ENCODE assay signal across 1 cellular context in the genomic region with DNA sequence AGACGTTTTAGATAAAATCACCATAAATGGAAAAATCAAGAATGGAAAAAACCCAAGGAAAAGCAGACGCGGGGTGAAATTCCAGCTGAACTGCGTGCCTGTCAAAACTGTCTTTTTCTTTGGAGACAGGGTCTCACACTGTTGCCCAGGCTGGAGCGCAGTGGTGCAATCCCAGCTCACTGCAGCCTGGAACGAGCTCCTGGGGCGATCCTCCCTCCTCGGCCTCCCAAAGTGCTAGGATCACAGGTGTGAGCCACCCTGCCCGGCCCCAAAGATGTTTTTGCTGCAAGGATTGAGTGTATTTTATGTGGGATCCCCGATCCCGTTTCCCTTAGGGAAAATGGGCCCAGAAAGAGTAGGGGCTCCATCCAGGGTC.
TF ChIP-seq lines count a peak whose summit lies in the region.

No MANE protein-coding gene starts in this region.

TF ChIP-seq in GM23338, 12 proteins besides CTCF, POLR2A, EP300 and RAD21 (continued from another document):
- TF ChIP-seq, protein P1, sequence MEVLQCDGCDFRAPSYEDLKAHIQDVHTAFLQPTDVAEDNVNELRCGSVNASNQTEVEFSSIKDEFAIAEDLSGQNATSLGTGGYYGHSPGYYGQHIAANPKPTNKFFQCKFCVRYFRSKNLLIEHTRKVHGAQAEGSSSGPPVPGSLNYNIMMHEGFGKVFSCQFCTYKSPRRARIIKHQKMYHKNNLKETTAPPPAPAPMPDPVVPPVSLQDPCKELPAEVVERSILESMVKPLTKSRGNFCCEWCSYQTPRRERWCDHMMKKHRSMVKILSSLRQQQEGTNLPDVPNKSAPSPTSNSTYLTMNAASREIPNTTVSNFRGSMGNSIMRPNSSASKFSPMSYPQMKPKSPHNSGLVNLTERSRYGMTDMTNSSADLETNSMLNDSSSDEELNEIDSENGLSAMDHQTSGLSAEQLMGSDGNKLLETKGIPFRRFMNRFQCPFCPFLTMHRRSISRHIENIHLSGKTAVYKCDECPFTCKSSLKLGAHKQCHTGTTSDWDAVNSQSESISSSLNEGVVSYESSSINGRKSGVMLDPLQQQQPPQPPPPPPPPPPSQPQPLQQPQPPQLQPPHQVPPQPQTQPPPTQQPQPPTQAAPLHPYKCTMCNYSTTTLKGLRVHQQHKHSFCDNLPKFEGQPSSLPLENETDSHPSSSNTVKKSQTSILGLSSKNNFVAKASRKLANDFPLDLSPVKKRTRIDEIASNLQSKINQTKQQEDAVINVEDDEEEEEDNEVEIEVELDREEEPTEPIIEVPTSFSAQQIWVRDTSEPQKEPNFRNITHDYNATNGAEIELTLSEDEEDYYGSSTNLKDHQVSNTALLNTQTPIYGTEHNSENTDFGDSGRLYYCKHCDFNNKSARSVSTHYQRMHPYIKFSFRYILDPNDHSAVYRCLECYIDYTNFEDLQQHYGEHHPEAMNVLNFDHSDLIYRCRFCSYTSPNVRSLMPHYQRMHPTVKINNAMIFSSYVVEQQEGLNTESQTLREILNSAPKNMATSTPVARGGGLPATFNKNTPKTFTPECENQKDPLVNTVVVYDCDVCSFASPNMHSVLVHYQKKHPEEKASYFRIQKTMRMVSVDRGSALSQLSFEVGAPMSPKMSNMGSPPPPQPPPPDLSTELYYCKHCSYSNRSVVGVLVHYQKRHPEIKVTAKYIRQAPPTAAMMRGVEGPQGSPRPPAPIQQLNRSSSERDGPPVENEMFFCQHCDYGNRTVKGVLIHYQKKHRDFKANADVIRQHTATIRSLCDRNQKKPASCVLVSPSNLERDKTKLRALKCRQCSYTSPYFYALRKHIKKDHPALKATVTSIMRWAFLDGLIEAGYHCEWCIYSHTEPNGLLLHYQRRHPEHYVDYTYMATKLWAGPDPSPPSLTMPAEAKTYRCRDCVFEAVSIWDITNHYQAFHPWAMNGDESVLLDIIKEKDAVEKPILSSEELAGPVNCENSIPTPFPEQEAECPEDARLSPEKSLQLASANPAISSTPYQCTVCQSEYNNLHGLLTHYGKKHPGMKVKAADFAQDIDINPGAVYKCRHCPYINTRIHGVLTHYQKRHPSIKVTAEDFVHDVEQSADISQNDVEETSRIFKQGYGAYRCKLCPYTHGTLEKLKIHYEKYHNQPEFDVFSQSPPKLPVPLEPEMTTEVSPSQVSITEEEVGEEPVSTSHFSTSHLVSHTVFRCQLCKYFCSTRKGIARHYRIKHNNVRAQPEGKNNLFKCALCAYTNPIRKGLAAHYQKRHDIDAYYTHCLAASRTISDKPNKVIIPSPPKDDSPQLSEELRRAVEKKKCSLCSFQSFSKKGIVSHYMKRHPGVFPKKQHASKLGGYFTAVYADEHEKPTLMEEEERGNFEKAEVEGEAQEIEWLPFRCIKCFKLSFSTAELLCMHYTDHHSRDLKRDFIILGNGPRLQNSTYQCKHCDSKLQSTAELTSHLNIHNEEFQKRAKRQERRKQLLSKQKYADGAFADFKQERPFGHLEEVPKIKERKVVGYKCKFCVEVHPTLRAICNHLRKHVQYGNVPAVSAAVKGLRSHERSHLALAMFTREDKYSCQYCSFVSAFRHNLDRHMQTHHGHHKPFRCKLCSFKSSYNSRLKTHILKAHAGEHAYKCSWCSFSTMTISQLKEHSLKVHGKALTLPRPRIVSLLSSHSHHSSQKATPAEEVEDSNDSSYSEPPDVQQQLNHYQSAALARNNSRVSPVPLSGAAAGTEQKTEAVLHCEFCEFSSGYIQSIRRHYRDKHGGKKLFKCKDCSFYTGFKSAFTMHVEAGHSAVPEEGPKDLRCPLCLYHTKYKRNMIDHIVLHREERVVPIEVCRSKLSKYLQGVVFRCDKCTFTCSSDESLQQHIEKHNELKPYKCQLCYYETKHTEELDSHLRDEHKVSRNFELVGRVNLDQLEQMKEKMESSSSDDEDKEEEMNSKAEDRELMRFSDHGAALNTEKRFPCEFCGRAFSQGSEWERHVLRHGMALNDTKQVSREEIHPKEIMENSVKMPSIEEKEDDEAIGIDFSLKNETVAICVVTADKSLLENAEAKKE (CRISPR knock-in tag; IDR thresholded peaks at IDR 0.05) = no peak
- no peak for TF ChIP-seq EZH2phosphoT487 (IDR thresholded peaks at IDR 0.05; ENCODE audit: unreplicated experiment)
- TF ChIP-seq, protein P2, sequence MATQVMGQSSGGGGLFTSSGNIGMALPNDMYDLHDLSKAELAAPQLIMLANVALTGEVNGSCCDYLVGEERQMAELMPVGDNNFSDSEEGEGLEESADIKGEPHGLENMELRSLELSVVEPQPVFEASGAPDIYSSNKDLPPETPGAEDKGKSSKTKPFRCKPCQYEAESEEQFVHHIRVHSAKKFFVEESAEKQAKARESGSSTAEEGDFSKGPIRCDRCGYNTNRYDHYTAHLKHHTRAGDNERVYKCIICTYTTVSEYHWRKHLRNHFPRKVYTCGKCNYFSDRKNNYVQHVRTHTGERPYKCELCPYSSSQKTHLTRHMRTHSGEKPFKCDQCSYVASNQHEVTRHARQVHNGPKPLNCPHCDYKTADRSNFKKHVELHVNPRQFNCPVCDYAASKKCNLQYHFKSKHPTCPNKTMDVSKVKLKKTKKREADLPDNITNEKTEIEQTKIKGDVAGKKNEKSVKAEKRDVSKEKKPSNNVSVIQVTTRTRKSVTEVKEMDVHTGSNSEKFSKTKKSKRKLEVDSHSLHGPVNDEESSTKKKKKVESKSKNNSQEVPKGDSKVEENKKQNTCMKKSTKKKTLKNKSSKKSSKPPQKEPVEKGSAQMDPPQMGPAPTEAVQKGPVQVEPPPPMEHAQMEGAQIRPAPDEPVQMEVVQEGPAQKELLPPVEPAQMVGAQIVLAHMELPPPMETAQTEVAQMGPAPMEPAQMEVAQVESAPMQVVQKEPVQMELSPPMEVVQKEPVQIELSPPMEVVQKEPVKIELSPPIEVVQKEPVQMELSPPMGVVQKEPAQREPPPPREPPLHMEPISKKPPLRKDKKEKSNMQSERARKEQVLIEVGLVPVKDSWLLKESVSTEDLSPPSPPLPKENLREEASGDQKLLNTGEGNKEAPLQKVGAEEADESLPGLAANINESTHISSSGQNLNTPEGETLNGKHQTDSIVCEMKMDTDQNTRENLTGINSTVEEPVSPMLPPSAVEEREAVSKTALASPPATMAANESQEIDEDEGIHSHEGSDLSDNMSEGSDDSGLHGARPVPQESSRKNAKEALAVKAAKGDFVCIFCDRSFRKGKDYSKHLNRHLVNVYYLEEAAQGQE (IDR thresholded peaks at IDR 0.05; ENCODE audit: unreplicated experiment) = no peak
- no peak for TF ChIP-seq STAT1 (IDR thresholded peaks at IDR 0.05; ENCODE audit: unreplicated experiment)
